9 cellular contexts compared by ENCODE assay signal in genomic region chrX:8364369-8365141, GRCh38.
DNase-seq lines count a peak whose midpoint lies in the region; ATAC-seq, FAIRE-seq and TF ChIP-seq lines count a peak whose summit lies in the region.
"Had no signal": no experiment of that assay in that cellular context is flagged by ENCODE, and none has a peak within 500 bp of the region (broad histone marks: within the 10 kb centered on the region; RNA-seq: fewer than 3 reads in every experiment).

No MANE protein-coding gene starts in this region.

- FAIRE-seq in A549 (lab: Jason Lieb, UNC) (no peak), HTR-8/SVneo (lab: Jason Lieb, UNC) (no peak)
- FAIRE-seq: G401.6 had no signal

- TF ChIP-seq CTCF in A549 (IDR thresholded peaks at IDR 0.05) (0 out of 3 replicates have a peak, but pooled peaks have one; percentile 9), OCI-LY1 (IDR thresholded peaks at IDR 0.05; ENCODE audit: low read length) (peak; percentile 59), suprapubic skin (IDR thresholded peaks at IDR 0.05) (no peak)

- H3F3A ChIP-seq in OCI-LY1 (ENCODE audit: insufficient read depth, low read length) = no peaks in the 10 kb centered on the region

- no peaks in the 10 kb centered on the region for H3K79me2 ChIP-seq in OCI-LY1 (ENCODE audit: insufficient read depth, low read length)

- peak in 1 of 2 experiments; percentile 33; a peak in 2 of 5 replicates for TF ChIP-seq RAD21 in A549 (conservative IDR thresholded peaks at IDR 0.05 in 1 of 2, IDR thresholded peaks at IDR 0.05 in 1 of 2)

- H3K27me3 ChIP-seq in OCI-LY1 (ENCODE audit: insufficient read depth, low read length) (no peaks in the 10 kb centered on the region), suprapubic skin (no peaks in the 10 kb centered on the region)

- ATAC-seq in A549 = peak in 1 of 2 experiments; percentile 51; a peak in 2 of 6 replicates
- no peak for ATAC-seq in HG02588 (IDR thresholded peaks at IDR 0.05; ENCODE audit: unreplicated experiment)
- ATAC-seq in HG03439 (IDR thresholded peaks at IDR 0.05; ENCODE audit: unreplicated experiment) = no peak
- ATAC-seq in GM19035 (IDR thresholded peaks at IDR 0.05; ENCODE audit: unreplicated experiment) = no peak

- CTCF ChIA-PET in A549 (lab: Yijun Ruan, JAX) = interaction anchor here (0.7 to 3.0 kb wide), 2 partner anchors 10 to 375 kb away, joined by 3 to 11 read pairs; no protein-coding TSS in a partner anchor

- no peak overlapping the region for H3K27ac ChIP-seq in A549
- H3K27ac ChIP-seq in OCI-LY1 (ENCODE audit: low read depth, low read length, poor library complexity, severe bottlenecking) = no peak overlapping the region
- H3K27ac ChIP-seq in suprapubic skin = no peak overlapping the region

- POLR2A ChIA-PET in A549 (lab: Yijun Ruan, JAX) = no interaction called here

- H4K20me1 ChIP-seq in OCI-LY1 (ENCODE audit: insufficient read depth, low read length) = no peaks in the 10 kb centered on the region

- H3K4me3 ChIP-seq in A549 (no peak overlapping the region), OCI-LY1 (ENCODE audit: low read depth, low read length, poor library complexity, severe bottlenecking) (no peak overlapping the region), suprapubic skin (no peak overlapping the region)

- H3K4me2 ChIP-seq in A549 (no peak overlapping the region; the same call in 2 of the 3 replicates), OCI-LY1 (ENCODE audit: low read length) (no peak overlapping the region)

- DNase-seq in A549 (ENCODE audit: low read depth in 1 of 2, low spot score in 1 of 2) (peak in 1 of 2 experiments; percentile 15), HTR-8/SVneo (ENCODE audit: insufficient read length, low spot score) (peak; percentile 7), foreskin melanocyte (peak; percentile 8), suprapubic skin (ENCODE audit: low spot score in 2 of 2) (no peak)

- no peaks in the 10 kb centered on the region for H3K4me1 ChIP-seq in A549
- peaks cover 4% of the 10 kb centered on the region for H3K4me1 ChIP-seq in OCI-LY1 (ENCODE audit: insufficient read depth, low read length, severe bottlenecking)
- no peaks in the 10 kb centered on the region for H3K4me1 ChIP-seq in suprapubic skin

- no peak overlapping the region for H3K9ac ChIP-seq in OCI-LY1 (ENCODE audit: low read length)

- H3K9me2 ChIP-seq in OCI-LY1 (ENCODE audit: low read depth, low read length) = no peaks in the 10 kb centered on the region

- H2AFZ ChIP-seq in OCI-LY1 (ENCODE audit: low read length) = no peak overlapping the region

- no peak for TF ChIP-seq EP300 in A549 (IDR thresholded peaks at IDR 0.05)
- TF ChIP-seq EP300 in suprapubic skin (IDR thresholded peaks at IDR 0.05) = no peak

- 5% methylated on average over 13 of the region's 13 CpGs for WGBS in A549 (ENCODE audit: missing lambda C conversion rate)
- WGBS in suprapubic skin = 44% methylated on average over 13 of the region's 13 CpGs

- H3K36me3 ChIP-seq in OCI-LY1 (ENCODE audit: insufficient read depth, low read length) = no peaks in the 10 kb centered on the region
- no peaks in the 10 kb centered on the region for H3K36me3 ChIP-seq in suprapubic skin

- no peak for TF ChIP-seq POLR2A in A549 (IDR thresholded peaks at IDR 0.05; ENCODE audit: low read length)
- no peak for TF ChIP-seq POLR2A in suprapubic skin (IDR thresholded peaks at IDR 0.05)

- H3K9me3 ChIP-seq in A549 (no peaks in the 10 kb centered on the region), OCI-LY1 (ENCODE audit: low read length) (no peaks in the 10 kb centered on the region), suprapubic skin (no peaks in the 10 kb centered on the region)

TF ChIP-seq in A549, 52 proteins besides CTCF, POLR2A, EP300 and RAD21:
- TF ChIP-seq SMC3 (IDR thresholded peaks at IDR 0.05) (0 out of 3 replicates have a peak, but pooled peaks have one; percentile 16), JUN (IDR thresholded peaks at IDR 0.05) (no peak)
TF ChIP-seq in A549: peak in this region for 1.

Comparison
In these comparisons a context has a peak if more than half of its experiments do, and no peak if none do; other contexts are left out.
1. DNase-seq: peak in HTR-8/SVneo (single experiment) and foreskin melanocyte (single experiment); none in suprapubic skin (0 of 2).
2. CTCF ChIP-seq: peak in A549 (single experiment) and OCI-LY1 (single experiment); none in suprapubic skin (0 of 2).